Comparison of ENCODE assay signal across 1 cellular context in the genomic region with DNA sequence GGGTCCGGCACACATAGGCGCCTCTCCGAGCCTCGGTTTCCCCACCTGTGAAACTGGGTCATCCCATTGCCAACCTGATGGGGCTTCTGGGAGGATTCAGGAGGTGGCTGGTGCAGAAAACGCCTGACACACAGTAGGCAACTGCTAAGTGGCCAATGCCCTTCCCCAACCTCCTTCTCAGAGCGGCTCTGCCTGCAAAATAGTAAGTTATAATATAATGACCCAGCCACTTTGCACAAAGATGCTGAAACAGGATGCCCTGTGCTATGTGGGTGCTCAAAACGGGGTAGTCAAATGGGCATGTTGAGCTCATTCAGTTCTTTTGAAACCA.
TF ChIP-seq lines count a peak whose summit lies in the region.

No MANE protein-coding gene starts in this region.

TF ChIP-seq in GM23338, 12 proteins besides CTCF, POLR2A, EP300 and RAD21 (continued from another document):
- TF ChIP-seq CREB1 (CRISPR knock-in tag; IDR thresholded peaks at IDR 0.05; ENCODE audit: low read depth) = no peak
- TF ChIP-seq, protein P1, sequence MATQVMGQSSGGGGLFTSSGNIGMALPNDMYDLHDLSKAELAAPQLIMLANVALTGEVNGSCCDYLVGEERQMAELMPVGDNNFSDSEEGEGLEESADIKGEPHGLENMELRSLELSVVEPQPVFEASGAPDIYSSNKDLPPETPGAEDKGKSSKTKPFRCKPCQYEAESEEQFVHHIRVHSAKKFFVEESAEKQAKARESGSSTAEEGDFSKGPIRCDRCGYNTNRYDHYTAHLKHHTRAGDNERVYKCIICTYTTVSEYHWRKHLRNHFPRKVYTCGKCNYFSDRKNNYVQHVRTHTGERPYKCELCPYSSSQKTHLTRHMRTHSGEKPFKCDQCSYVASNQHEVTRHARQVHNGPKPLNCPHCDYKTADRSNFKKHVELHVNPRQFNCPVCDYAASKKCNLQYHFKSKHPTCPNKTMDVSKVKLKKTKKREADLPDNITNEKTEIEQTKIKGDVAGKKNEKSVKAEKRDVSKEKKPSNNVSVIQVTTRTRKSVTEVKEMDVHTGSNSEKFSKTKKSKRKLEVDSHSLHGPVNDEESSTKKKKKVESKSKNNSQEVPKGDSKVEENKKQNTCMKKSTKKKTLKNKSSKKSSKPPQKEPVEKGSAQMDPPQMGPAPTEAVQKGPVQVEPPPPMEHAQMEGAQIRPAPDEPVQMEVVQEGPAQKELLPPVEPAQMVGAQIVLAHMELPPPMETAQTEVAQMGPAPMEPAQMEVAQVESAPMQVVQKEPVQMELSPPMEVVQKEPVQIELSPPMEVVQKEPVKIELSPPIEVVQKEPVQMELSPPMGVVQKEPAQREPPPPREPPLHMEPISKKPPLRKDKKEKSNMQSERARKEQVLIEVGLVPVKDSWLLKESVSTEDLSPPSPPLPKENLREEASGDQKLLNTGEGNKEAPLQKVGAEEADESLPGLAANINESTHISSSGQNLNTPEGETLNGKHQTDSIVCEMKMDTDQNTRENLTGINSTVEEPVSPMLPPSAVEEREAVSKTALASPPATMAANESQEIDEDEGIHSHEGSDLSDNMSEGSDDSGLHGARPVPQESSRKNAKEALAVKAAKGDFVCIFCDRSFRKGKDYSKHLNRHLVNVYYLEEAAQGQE (IDR thresholded peaks at IDR 0.05; ENCODE audit: unreplicated experiment) = no peak
- no peak for TF ChIP-seq ZNF331 (CRISPR knock-in tag; IDR thresholded peaks at IDR 0.05; ENCODE audit: low read depth)
- TF ChIP-seq ZNF114 (CRISPR knock-in tag; IDR thresholded peaks at IDR 0.05) = no peak
- no peak for TF ChIP-seq POLR2AphosphoS5 (IDR thresholded peaks at IDR 0.05; ENCODE audit: low read depth)
TF ChIP-seq in GM23338: peak in this region for 0.
